In genomic region chr4:948936-949300, GRCh38 we compare ENCODE assay signal across 1 cellular context.
A peak's percentile ranks its signal among the peaks of the same experiment; 100 is the strongest.
TF ChIP-seq lines count a peak whose summit lies in the region.

No MANE protein-coding gene starts in this region.

TF ChIP-seq in K562, 482 proteins besides CTCF, POLR2A, EP300 and RAD21:
- TF ChIP-seq CBX1 (IDR thresholded peaks at IDR 0.05; ENCODE audit: low read depth) = no peak
- TF ChIP-seq ZKSCAN8 (CRISPR knock-in tag; IDR thresholded peaks at IDR 0.05) = no peak
- no peak for TF ChIP-seq SUPT5H (IDR thresholded peaks at IDR 0.05)
- 0 out of 2 replicates have a peak, but pooled peaks have one; percentile 17 for TF ChIP-seq POLR2G (IDR thresholded peaks at IDR 0.05; ENCODE audit: low read depth, low read length)
